Comparison of ENCODE assay signal across 9 cellular contexts in genomic region chr7:33423646-33424020, GRCh38.
DNase-seq lines count a peak whose midpoint lies in the region; ATAC-seq, FAIRE-seq and TF ChIP-seq lines count a peak whose summit lies in the region.
"Had no signal": no experiment of that assay in that cellular context is flagged by ENCODE, and none has a peak within 500 bp of the region (broad histone marks: within the 10 kb centered on the region; RNA-seq: fewer than 3 reads in every experiment).

No MANE protein-coding gene starts in this region.

- in situ Hi-C loops in transverse colon (cut with MboI; ENCODE audit: low pct_ligation_motif_present in 1 of 4, low pct_unique_long_range_greater_than_20kb in 1 of 4, low sequenced_read_pairs in 3 of 4), result no loop called here

- H3K4me3 ChIP-seq in HL-60 (replicated peaks; ENCODE audit: insufficient read depth, low read length) (no peak overlapping the region), bronchial epithelial cell (ENCODE audit: low read depth, low read length) (no peak overlapping the region), transverse colon (no peak overlapping the region)

- DNase-seq in NCI-H345 (lab: John Stamatoyannopoulos, UW) (peak; percentile 24), NCI-H345 treated with DMSO at 0.1 percent for 48 hours (lab: John Stamatoyannopoulos, UW; ENCODE audit: unreplicated experiment) (no peak), HL-60 (ENCODE audit: low read depth in 1 of 2, low spot score in 1 of 2) (no peak), bronchial epithelial cell (ENCODE audit: low read depth) (peak; percentile 23), transverse colon (no peak), retina (no peak)
- no peak for DNase-seq in effector CD8-positive, alpha-beta T cell (lab: John Stamatoyannopoulos, UW)

- peak; percentile 91 for ATAC-seq in GM21526 (IDR thresholded peaks at IDR 0.05; ENCODE audit: low FRiP score, unreplicated experiment)
- ATAC-seq: naive thymus-derived CD8-positive, alpha-beta T cell had no signal

- no peak for TF ChIP-seq EP300 in transverse colon (IDR thresholded peaks at IDR 0.05; ENCODE audit: low read depth)

- intact Hi-C loops in transverse colon (cut with DNase I; ENCODE audit: low total_unique reads), result no loop called here

- no peak for TF ChIP-seq POLR2A in transverse colon (IDR thresholded peaks at IDR 0.05)

- no peak overlapping the region for H3K27ac ChIP-seq in HL-60 (replicated peaks)
- no peak overlapping the region for H3K27ac ChIP-seq in transverse colon

- no peak for FAIRE-seq in bronchial epithelial cell (lab: Jason Lieb, UNC)

- H3K36me3 ChIP-seq in bronchial epithelial cell (ENCODE audit: control insufficient read depth, insufficient read depth, low read length) (no peaks in the 10 kb centered on the region), transverse colon (no peaks in the 10 kb centered on the region)

- peaks cover 3% of the 10 kb centered on the region for H3K27me3 ChIP-seq in HL-60 (ENCODE audit: insufficient read depth, poor library complexity, severe bottlenecking)
- no peaks in the 10 kb centered on the region for H3K27me3 ChIP-seq in bronchial epithelial cell (ENCODE audit: control insufficient read depth, insufficient read depth, low read length)
- no peaks in the 10 kb centered on the region for H3K27me3 ChIP-seq in transverse colon

- no peaks in the 10 kb centered on the region for H3K4me1 ChIP-seq in transverse colon

- TF ChIP-seq CTCF in HL-60 (IDR thresholded peaks at IDR 0.05; ENCODE audit: insufficient read depth, low read length), result peak; percentile 8
- peak; percentile 25 for TF ChIP-seq CTCF in bronchial epithelial cell (IDR thresholded peaks at IDR 0.05; ENCODE audit: insufficient read depth, low read length, severe bottlenecking)
- TF ChIP-seq CTCF in transverse colon (IDR thresholded peaks at IDR 0.05), result peak; percentile 19 to 46 (median 41)

- 70 to 78% methylated on average over 1 of the region's 1 CpG for WGBS in transverse colon (ENCODE audit: low coverage in 1 of 2), 2 donors

- no peaks in the 10 kb centered on the region for H3K9me3 ChIP-seq in transverse colon

Comparison
In these comparisons a context has a peak if more than half of its experiments do, and no peak if none do; other contexts are left out.
1. DNase-seq: peak in NCI-H345 (single experiment) and bronchial epithelial cell (single experiment); none in NCI-H345 treated with DMSO at 0.1 percent for 48 hours (single experiment), HL-60 (0 of 2), transverse colon (single experiment), retina (single experiment) and effector CD8-positive, alpha-beta T cell (single experiment).
2. Peak in every context shown above with its lines, with median percentiles within 50 percentile points of each other: CTCF ChIP-seq.